ENCODE assay signal across 21 cellular contexts in the genomic region with DNA sequence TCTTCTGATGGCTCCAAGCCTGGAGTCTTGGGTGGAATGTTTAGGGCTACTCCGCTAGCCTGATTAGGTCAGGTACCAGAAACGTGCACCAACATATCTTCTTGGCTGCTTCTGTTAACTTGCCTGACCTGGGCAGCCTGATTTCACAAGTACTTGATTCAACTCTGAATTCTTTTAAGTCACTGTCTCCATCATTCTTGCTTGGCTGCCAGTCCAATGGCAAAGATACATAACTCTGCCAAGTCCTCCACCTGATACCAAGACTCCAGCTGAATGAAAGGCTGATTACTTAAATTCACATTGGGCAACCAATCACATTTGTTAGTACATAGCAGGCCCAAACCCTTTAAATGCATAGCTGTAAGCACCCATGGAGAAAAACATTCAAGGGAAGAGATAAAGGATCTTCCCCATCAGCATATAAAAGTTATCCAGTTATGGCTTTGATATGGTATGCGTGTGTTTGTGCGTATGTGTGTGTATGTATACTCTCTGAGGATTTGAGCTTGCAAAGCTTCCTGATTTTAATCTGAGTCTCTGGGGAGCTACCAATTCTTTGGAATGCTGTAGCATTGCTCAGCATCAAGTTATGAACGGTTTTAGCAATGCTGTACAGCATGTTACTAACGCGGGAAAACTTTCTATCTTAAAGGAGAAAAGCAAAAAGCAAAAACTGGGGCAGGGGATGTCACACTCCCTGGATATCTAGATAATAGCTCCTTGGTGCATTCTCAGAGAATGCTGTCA.
"Had no signal": no experiment of that assay in that cellular context is flagged by ENCODE, and none has a peak within 500 bp of the region (broad histone marks: within the 10 kb centered on the region; RNA-seq: fewer than 3 reads in every experiment).

No MANE protein-coding gene starts in this region.

- H3K9me3 ChIP-seq: adrenal gland, Peyer's patch had no signal

- DNase-seq: activated CD4-positive, alpha-beta T cell treated with anti-CD3 and anti-CD28 coated beads for 48 hours; activated CD4-positive, alpha-beta T cell treated with anti-CD3 and anti-CD28 coated beads, Interleukin-2, amount 50 U/mL, for 4 hours; activated CD8-positive, alpha-beta memory T cell treated with anti-CD3 and anti-CD28 coated beads, Interleukin-2, amount 50 U/mL, for 48 hours; activated CD8-positive, alpha-beta T cell treated with anti-CD3 and anti-CD28 coated beads, Interleukin-2, amount 10 ng/mL, durations not matched to agents 7 days and 5 days; activated naive CD4-positive, alpha-beta T cell treated with anti-CD3 and anti-CD28 coated beads, Interleukin-2, amount 50 U/mL, for 16 hours; activated naive CD8-positive, alpha-beta T cell treated with anti-CD3 and anti-CD28 coated beads, Interleukin-2, amount 10 ng/mL, durations not matched to agents 7 days and 5 days; activated T-cell treated with anti-CD3 and anti-CD28 coated beads, Interleukin-2, amount 50 U/mL, for 1 hour; adrenal gland; aorta; cerebellar nuclear complex; KG1; NCI-H1092; NCI-H1930; NCI-H345; NCI-H510A; NCI-H526 treated with DMSO at 0.1 percent for 48 hours; Peyer's patch; SHP77 treated with DMSO at 0.1 percent for 48 hours had no signal

- H3K36me3 ChIP-seq: adrenal gland, cardiac muscle cell, Peyer's patch had no signal

- H3K27ac ChIP-seq: adrenal gland, cardiac muscle cell, Peyer's patch, RWPE1 had no signal

- H3K27me3 ChIP-seq: adrenal gland, cardiac muscle cell, Peyer's patch had no signal

- ATAC-seq: activated CD4-positive, CD25-positive, alpha-beta regulatory T cell treated with anti-CD3 and anti-CD28 coated beads, Interleukin-2, amount 50 U/mL, for 24 hours; activated CD8-positive, alpha-beta T cell treated with anti-CD3 and anti-CD28 coated beads, Interleukin-2, amount 10 ng/mL, durations not matched to agents 7 days and 5 days had no signal

- H3K4me1 ChIP-seq: adrenal gland, Peyer's patch had no signal

- H3K4me3 ChIP-seq: adrenal gland, cardiac muscle cell, Peyer's patch had no signal
